15 cellular contexts compared by ENCODE assay signal in genomic region chr9:89880161-89880560, GRCh38.
"Had no signal": no experiment of that assay in that cellular context is flagged by ENCODE, and none has a peak within 500 bp of the region (broad histone marks: within the 10 kb centered on the region; RNA-seq: fewer than 3 reads in every experiment).

No MANE protein-coding gene starts in this region.

- H3K4me1 Mint-ChIP-seq: activated T-helper 17 cell treated with anti-CD3 and anti-CD28 coated beads, Interleukin-2, amount 50 U/mL, for 72 hours; central memory CD8-positive, alpha-beta T cell; immature natural killer cell; memory B cell had no signal

- H3K36me3 Mint-ChIP-seq: immature natural killer cell, memory B cell had no signal

- H3K4me3 Mint-ChIP-seq: activated T-helper 17 cell treated with anti-CD3 and anti-CD28 coated beads, Interleukin-2, amount 50 U/mL, for 72 hours; central memory CD8-positive, alpha-beta T cell; dendritic cell treated with granulocyte-macrophage colony-stimulating factor and Interleukin-4, amounts not matched to agents 40 ng/mL and 50 ng/mL, for 4 days; endodermal cell; immature natural killer cell; memory B cell; nephron progenitor cell; T-helper 17 cell had no signal

- H3K36me3 ChIP-seq: tibial artery had no signal

- H3K27me3 ChIP-seq: tibial artery had no signal

- H3K9me3 Mint-ChIP-seq: activated T-helper 17 cell treated with anti-CD3 and anti-CD28 coated beads, Interleukin-2, amount 50 U/mL, for 72 hours; central memory CD8-positive, alpha-beta T cell; dendritic cell treated with granulocyte-macrophage colony-stimulating factor and Interleukin-4, amounts not matched to agents 40 ng/mL and 50 ng/mL, for 4 days; endodermal cell; immature natural killer cell; memory B cell; nephron progenitor cell had no signal

- H3K27me3 Mint-ChIP-seq: activated T-helper 17 cell treated with anti-CD3 and anti-CD28 coated beads, Interleukin-2, amount 50 U/mL, for 72 hours; central memory CD8-positive, alpha-beta T cell; dendritic cell treated with granulocyte-macrophage colony-stimulating factor and Interleukin-4, amounts not matched to agents 40 ng/mL and 50 ng/mL, for 4 days; T-helper 17 cell had no signal

- H3K9me3 ChIP-seq: tibial artery had no signal

- ATAC-seq: activated T-helper 17 cell treated with anti-CD3 and anti-CD28 coated beads, Interleukin-2, amount 50 U/mL, for 72 hours; T-helper 17 cell had no signal

- H3K27ac Mint-ChIP-seq: activated T-helper 17 cell treated with anti-CD3 and anti-CD28 coated beads, Interleukin-2, amount 50 U/mL, for 72 hours; dendritic cell treated with granulocyte-macrophage colony-stimulating factor and Interleukin-4, amounts not matched to agents 40 ng/mL and 50 ng/mL, for 4 days; endodermal cell; immature natural killer cell; memory B cell; nephron progenitor cell; T-helper 17 cell had no signal

- H3K4me3 ChIP-seq: tibial artery had no signal

- DNase-seq: activated CD4-positive, alpha-beta T cell treated with anti-CD3 and anti-CD28 coated beads, Interleukin-2, amount 50 U/mL, for 4 hours; activated CD4-positive, CD25-positive, alpha-beta regulatory T cell; activated naive CD4-positive, alpha-beta T cell treated with anti-CD3 and anti-CD28 coated beads, Interleukin-2, amount 50 U/mL, for 16 hours; erythroblast; immature natural killer cell; nephron progenitor cell; stimulated activated CD4-positive, alpha-beta T cell treated with anti-CD3 and anti-CD28 coated beads, Interleukin-15, amount 100 ng/mL, for 24 hours; stimulated activated CD4-positive, alpha-beta T cell treated with anti-CD3 and anti-CD28 coated beads, Interleukin-4, amount 100 ng/mL, for 24 hours; T-helper 17 cell had no signal
